14 cellular contexts compared by ENCODE assay signal in genomic region chr11:92707665-92708064, GRCh38.
DNase-seq lines count a peak whose midpoint lies in the region; ATAC-seq and TF ChIP-seq lines count a peak whose summit lies in the region.
"Had no signal": no experiment of that assay in that cellular context is flagged by ENCODE, and none has a peak within 500 bp of the region (broad histone marks: within the 10 kb centered on the region; RNA-seq: fewer than 3 reads in every experiment).

No MANE protein-coding gene starts in this region.

- H3K27ac ChIP-seq in SJCRH30, result peak overlapping the region; percentile 21; the same call in 1 of the 2 replicates
- H3K27ac ChIP-seq in heart left ventricle, result peak overlapping the region; percentile 16 to 94 (median 80)
- peak overlapping the region; percentile 37 for H3K27ac ChIP-seq in stomach smooth muscle (ENCODE audit: low read length)
- no peak overlapping the region for H3K27ac ChIP-seq in adrenal gland
- H3K27ac ChIP-seq: C4-2B, upper lobe of left lung had no signal

- no peak overlapping the region for H3K9ac ChIP-seq in stomach smooth muscle (ENCODE audit: low read length in 2 of 2)

- no peaks in the 10 kb centered on the region for H3K27me3 ChIP-seq in SJCRH30
- H3K27me3 ChIP-seq in heart left ventricle, result no peaks in the 10 kb centered on the region
- H3K27me3 ChIP-seq in stomach smooth muscle (ENCODE audit: control insufficient read depth in 1 of 2, insufficient read depth in 2 of 2, low read length in 2 of 2), result no peaks in the 10 kb centered on the region
- no peaks in the 10 kb centered on the region for H3K27me3 ChIP-seq in adrenal gland
- H3K27me3 ChIP-seq: upper lobe of left lung had no signal

- H3K4me3 ChIP-seq in SJCRH30 (no peak overlapping the region), heart left ventricle (no peak overlapping the region), stomach smooth muscle (ENCODE audit: low read length in 2 of 2) (no peak overlapping the region), adrenal gland (no peak overlapping the region)
- H3K4me3 ChIP-seq: upper lobe of left lung had no signal

- TF ChIP-seq POLR2A in heart left ventricle (IDR thresholded peaks at IDR 0.05) (no peak), adrenal gland (IDR thresholded peaks at IDR 0.05) (no peak)

- H3K4me1 ChIP-seq in SJCRH30 (peaks cover 5% of the 10 kb centered on the region), heart left ventricle (peaks cover 0 to 45% (median 16%) of the 10 kb centered on the region in 12 donors), stomach smooth muscle (ENCODE audit: control insufficient read depth, insufficient read depth, low read length) (peaks cover 14% of the 10 kb centered on the region), adrenal gland (replicated peaks in 1 of 2) (no peaks in the 10 kb centered on the region)

- TF ChIP-seq CTCF in heart left ventricle (IDR thresholded peaks at IDR 0.05) (no peak), adrenal gland (IDR thresholded peaks at IDR 0.05) (no peak)

- peak; percentile 92 to 93 (median 93) for ATAC-seq in heart left ventricle
- no peak for ATAC-seq in HG03039 (IDR thresholded peaks at IDR 0.05; ENCODE audit: unreplicated experiment)
- ATAC-seq: stimulated activated naive B cell treated with anti-CD40 and anti-IgM and Interleukin-4, amounts not matched to agents 10 μg/mL and 1 μg/mL and 100 μg/mL, for 72 hours had no signal

- no peaks in the 10 kb centered on the region for H3K36me3 ChIP-seq in SJCRH30
- no peaks in the 10 kb centered on the region for H3K36me3 ChIP-seq in heart left ventricle
- no peaks in the 10 kb centered on the region for H3K36me3 ChIP-seq in stomach smooth muscle (ENCODE audit: control insufficient read depth in 2 of 2, insufficient read depth in 2 of 2, low read length in 2 of 2)
- no peaks in the 10 kb centered on the region for H3K36me3 ChIP-seq in adrenal gland (replicated peaks in 1 of 2)
- H3K36me3 ChIP-seq: upper lobe of left lung had no signal

- DNase-seq in NCI-H446 (lab: John Stamatoyannopoulos, UW) (peak; percentile 20 to 49), NCI-H446 treated with DMSO at 0.1 percent for 48 hours (lab: John Stamatoyannopoulos, UW) (no peak), SJCRH30 (no peak), heart left ventricle (no peak), adrenal gland (no peak)
- DNase-seq in activated CD4-positive, alpha-beta T cell treated with anti-CD3 and anti-CD28 coated beads for 48 hours, result no peak
- DNase-seq: activated CD4-positive, alpha-beta T cell treated with anti-CD3 and anti-CD28 coated beads, Interleukin-2, amount 10 ng/mL, durations not matched to agents 24 days and 14 days; mesenchymal stem cell; stimulated activated CD4-positive, alpha-beta T cell treated with anti-CD3 and anti-CD28 coated beads, Interleukin-15, amount 100 ng/mL, for 24 hours; stimulated activated naive B cell treated with anti-CD40 and anti-IgM and Interleukin-4, amounts not matched to agents 10 μg/mL and 1 μg/mL and 100 μg/mL, for 72 hours; upper lobe of left lung had no signal

- WGBS in heart left ventricle, 4 donors, result 5 to 21% (median 14%) methylated on average over 1 of the region's 1 CpG
- 34 to 43% (median 37%) methylated on average over 1 of the region's 1 CpG for WGBS in adrenal gland, 4 donors

- H3K9me3 ChIP-seq in SJCRH30 (replicated peaks) (no peaks in the 10 kb centered on the region), heart left ventricle (no peaks in the 10 kb centered on the region), stomach smooth muscle (ENCODE audit: control insufficient read depth in 2 of 2, low read length in 2 of 2) (no peaks in the 10 kb centered on the region), adrenal gland (replicated peaks in 1 of 3) (no peaks in the 10 kb centered on the region)
- H3K9me3 ChIP-seq: upper lobe of left lung had no signal

- intact Hi-C loops in heart left ventricle (cut with DNase I), result loop anchor here in 1 of 10 donors (10.0 kb wide), 2 partner anchors 157 to 263 kb away; no protein-coding TSS in a partner anchor
- intact Hi-C loops in adrenal gland (cut with DNase I), result no loop called here

Comparison
In these comparisons a context has a peak if more than half of its experiments do, and no peak if none do; other contexts are left out.
1. DNase-seq: peak in NCI-H446 (2 of 2); none in NCI-H446 treated with DMSO at 0.1 percent for 48 hours (single experiment), SJCRH30 (0 of 2), heart left ventricle (0 of 5), activated CD4-positive, alpha-beta T cell treated with anti-CD3 and anti-CD28 coated beads for 48 hours (single experiment) and adrenal gland (0 of 7).
2. H3K27ac ChIP-seq: peak in SJCRH30 (single experiment), heart left ventricle (12 of 12) and stomach smooth muscle (single experiment); none in adrenal gland (0 of 5).